29 cellular contexts compared by ENCODE assay signal in genomic region chr7:134482858-134483257, GRCh38. TPM values are rescaled to one million over a fixed set of nuclear protein-coding genes. Genes with fewer than 3 reads are reported as not detected.
"Had no signal": no experiment of that assay in that cellular context is flagged by ENCODE, and none has a peak within 500 bp of the region (broad histone marks: within the 10 kb centered on the region; RNA-seq: fewer than 3 reads in every experiment).

No MANE protein-coding gene starts in this region.

- H3K9me3 ChIP-seq: neutrophil, pancreas, psoas muscle, right lobe of liver, stomach, thoracic aorta, thyroid gland, vagina had no signal

- ATAC-seq: natural killer cell treated with Interleukin-12 subunit alpha and Interleukin-12 subunit beta and Interleukin-15 and Interleukin-18, amount 100 ng/mL, for 72 hours; pancreas; psoas muscle; right cardiac atrium; right lobe of liver; stimulated activated effector memory CD8-positive, alpha-beta T cell treated with anti-CD3 and anti-CD28 coated beads, Interleukin-12 subunit alpha, Interleukin-12 subunit beta, amount 100 ng/mL, for 72 hours; stimulated activated naive B cell treated with anti-CD40 and anti-IgM and Interleukin-4, amounts not matched to agents 10 μg/mL and 1 μg/mL and 100 μg/mL, for 72 hours had no signal

- FAIRE-seq: pancreas, small intestine, urothelium cell line had no signal

- H3K4me3 Mint-ChIP-seq: natural killer cell treated with Interleukin-12 subunit alpha and Interleukin-12 subunit beta and Interleukin-15 and Interleukin-18, amount 100 ng/mL, for 72 hours; nephron progenitor cell; neural crest cell; stimulated activated effector memory CD8-positive, alpha-beta T cell treated with anti-CD3 and anti-CD28 coated beads, Interleukin-12 subunit alpha, Interleukin-12 subunit beta, amount 100 ng/mL, for 72 hours; stimulated activated naive B cell treated with anti-CD40 and anti-IgM and Interleukin-4, amounts not matched to agents 10 μg/mL and 1 μg/mL and 100 μg/mL, for 72 hours; stimulated activated naive CD8-positive, alpha-beta T cell treated with anti-CD3 and anti-CD28 coated beads, Interleukin-15, Interleukin-2, amounts not matched to agents 100 ng/mL and 50 ng/mL, for 24 hours had no signal

- H3K27ac Mint-ChIP-seq: natural killer cell treated with Interleukin-12 subunit alpha and Interleukin-12 subunit beta and Interleukin-15 and Interleukin-18, amount 100 ng/mL, for 72 hours; nephron progenitor cell; stimulated activated effector memory CD8-positive, alpha-beta T cell treated with anti-CD3 and anti-CD28 coated beads, Interleukin-12 subunit alpha, Interleukin-12 subunit beta, amount 100 ng/mL, for 72 hours; stimulated activated naive B cell treated with anti-CD40 and anti-IgM and Interleukin-4, amounts not matched to agents 10 μg/mL and 1 μg/mL and 100 μg/mL, for 72 hours; stimulated activated naive CD8-positive, alpha-beta T cell treated with anti-CD3 and anti-CD28 coated beads, Interleukin-15, Interleukin-2, amounts not matched to agents 100 ng/mL and 50 ng/mL, for 24 hours had no signal

- H3K9me3 Mint-ChIP-seq: natural killer cell treated with Interleukin-12 subunit alpha and Interleukin-12 subunit beta and Interleukin-15 and Interleukin-18, amount 100 ng/mL, for 72 hours; stimulated activated effector memory CD8-positive, alpha-beta T cell treated with anti-CD3 and anti-CD28 coated beads, Interleukin-12 subunit alpha, Interleukin-12 subunit beta, amount 100 ng/mL, for 72 hours; stimulated activated naive CD8-positive, alpha-beta T cell treated with anti-CD3 and anti-CD28 coated beads, Interleukin-15, Interleukin-2, amounts not matched to agents 100 ng/mL and 50 ng/mL, for 24 hours had no signal

- H3K4me3 ChIP-seq: pancreas, psoas muscle, right lobe of liver, sigmoid colon, stomach, thoracic aorta, thyroid gland, tibial nerve, upper lobe of left lung, vagina had no signal

- H3K36me3 ChIP-seq: neutrophil, pancreas, right lobe of liver, sigmoid colon, stomach, thoracic aorta, thyroid gland, tibial nerve, upper lobe of left lung, vagina had no signal

- H3K27me3 ChIP-seq: neutrophil, right lobe of liver, sigmoid colon, stomach, thyroid gland, tibial nerve, upper lobe of left lung, vagina had no signal

- H3K4me1 ChIP-seq: right lobe of liver, sigmoid colon, stomach, thyroid gland, vagina had no signal

- H3K4me1 Mint-ChIP-seq: nephron progenitor cell; stimulated activated effector memory CD8-positive, alpha-beta T cell treated with anti-CD3 and anti-CD28 coated beads, Interleukin-12 subunit alpha, Interleukin-12 subunit beta, amount 100 ng/mL, for 72 hours; stimulated activated naive B cell treated with anti-CD40 and anti-IgM and Interleukin-4, amounts not matched to agents 10 μg/mL and 1 μg/mL and 100 μg/mL, for 72 hours had no signal

- H3K36me3 Mint-ChIP-seq: natural killer cell treated with Interleukin-12 subunit alpha and Interleukin-12 subunit beta and Interleukin-15 and Interleukin-18, amount 100 ng/mL, for 72 hours; stimulated activated effector memory CD8-positive, alpha-beta T cell treated with anti-CD3 and anti-CD28 coated beads, Interleukin-12 subunit alpha, Interleukin-12 subunit beta, amount 100 ng/mL, for 72 hours; stimulated activated naive B cell treated with anti-CD40 and anti-IgM and Interleukin-4, amounts not matched to agents 10 μg/mL and 1 μg/mL and 100 μg/mL, for 72 hours had no signal

- H3K27ac ChIP-seq: neutrophil, pancreas, psoas muscle, right lobe of liver, sigmoid colon, stomach, thoracic aorta, thyroid gland, tibial nerve, upper lobe of left lung, vagina had no signal

- DNase-seq: nephron progenitor cell; nucleus accumbens; pancreas; psoas muscle; right cardiac atrium; right lobe of liver; sigmoid colon; small intestine; stimulated activated CD4-positive, alpha-beta T cell treated with anti-CD3 and anti-CD28 coated beads, Interleukin-15, amount 100 ng/mL, for 24 hours; stimulated activated CD4-positive, alpha-beta T cell treated with anti-CD3 and anti-CD28 coated beads, Interleukin-2, amount 100 ng/mL, for 24 hours; stimulated activated CD4-positive, alpha-beta T cell treated with anti-CD3 and anti-CD28 coated beads, Interleukin-2, amount 100 ng/mL, for 48 hours; stimulated activated CD4-positive, alpha-beta T cell treated with anti-CD3 and anti-CD28 coated beads, Interleukin-4, amount 100 ng/mL, for 24 hours; stimulated activated naive B cell treated with anti-CD40 and anti-IgM and Interleukin-4, amounts not matched to agents 10 μg/mL and 1 μg/mL and 100 μg/mL, for 72 hours; stimulated activated naive CD4-positive, alpha-beta T cell treated with Interleukin-2 at 50 U/mL for 16 hours; stomach; thyroid gland; trophoblast cell; upper lobe of left lung had no signal

RNA-seq across cellular contexts. Expression of gene AKR1B10, which starts 44.5 kb away (rescaled TPM):
- total RNA-seq: natural killer cell treated with Interleukin-12 subunit alpha and Interleukin-12 subunit beta and Interleukin-15 and Interleukin-18, amount 100 ng/mL, for 72 hours; neural crest cell; osteocyte; skeletal muscle tissue had no signal
